9 cellular contexts compared by ENCODE assay signal in genomic region chr12:81797100-81797499, GRCh38. TPM values are rescaled to one million over a fixed set of nuclear protein-coding genes. Genes with fewer than 3 reads are reported as not detected.
DNase-seq lines count a peak whose midpoint lies in the region; ATAC-seq and TF ChIP-seq lines count a peak whose summit lies in the region.
"Had no signal": no experiment of that assay in that cellular context is flagged by ENCODE, and none has a peak within 500 bp of the region (broad histone marks: within the 10 kb centered on the region; RNA-seq: fewer than 3 reads in every experiment).

No MANE protein-coding gene starts in this region.

- TF ChIP-seq POLR2A in Peyer's patch (IDR thresholded peaks at IDR 0.05) = no peak

- no peaks in the 10 kb centered on the region for H3K27me3 ChIP-seq in RWPE2 (ENCODE audit: insufficient read depth, poor library complexity, severe bottlenecking)
- no peaks in the 10 kb centered on the region for H3K27me3 ChIP-seq in Peyer's patch

- no peaks in the 10 kb centered on the region for H3K4me1 ChIP-seq in RWPE2 (ENCODE audit: insufficient read depth, poor library complexity, severe bottlenecking)
- H3K4me1 ChIP-seq in Peyer's patch = no peaks in the 10 kb centered on the region

- no peaks in the 10 kb centered on the region for H3K9me3 ChIP-seq in RWPE2 (ENCODE audit: severe bottlenecking)
- H3K9me3 ChIP-seq in Peyer's patch = no peaks in the 10 kb centered on the region

- TF ChIP-seq CTCF in GM10266 (IDR thresholded peaks at IDR 0.05; ENCODE audit: control insufficient read depth, insufficient read depth, low read depth, missing control alignments) = peak; percentile 15
- TF ChIP-seq CTCF in RWPE2 (IDR thresholded peaks at IDR 0.05; ENCODE audit: poor library complexity, severe bottlenecking) = peak; percentile 61
- peak in 1 of 6 experiments; percentile 12 for TF ChIP-seq CTCF in Peyer's patch (IDR thresholded peaks at IDR 0.05)

- peak; percentile 2 for DNase-seq in GM10266 (ENCODE audit: extremely low spot score)
- no peak for DNase-seq in RWPE2 (ENCODE audit: low spot score)
- DNase-seq in left kidney (ENCODE audit: low read depth, low spot score) = peak; percentile 29
- DNase-seq in Peyer's patch = no peak
- no peak for DNase-seq in retina
- no peak for DNase-seq in effector CD4-positive, alpha-beta T cell
- DNase-seq: activated naive CD8-positive, alpha-beta T cell treated with anti-CD3 and anti-CD28 coated beads, Interleukin-2, amount 10 ng/mL, durations not matched to agents 7 days and 5 days had no signal

- no peak overlapping the region for H3K27ac ChIP-seq in RWPE2 (ENCODE audit: poor library complexity, severe bottlenecking)
- no peak overlapping the region for H3K27ac ChIP-seq in Peyer's patch

- H3K4me3 ChIP-seq in RWPE2 (ENCODE audit: severe bottlenecking) (no peak overlapping the region), Peyer's patch (no peak overlapping the region)
- H3K4me3 ChIP-seq: lung had no signal

- no peaks in the 10 kb centered on the region for H3K36me3 ChIP-seq in RWPE2 (ENCODE audit: low read depth)
- no peaks in the 10 kb centered on the region for H3K36me3 ChIP-seq in Peyer's patch

- peak; percentile 52 for ATAC-seq in HG02623 (IDR thresholded peaks at IDR 0.05; ENCODE audit: unreplicated experiment)
- peak; percentile 58; the same call in 2 of the 3 replicates for ATAC-seq in RWPE2 (ENCODE audit: low read depth)

RNA-seq across cellular contexts. Expression of gene PPFIA2, which starts 38.0 kb away (rescaled TPM):
- 1 to 10 TPM in 3 of 4 donors, not detected in 1; 2.0 to 6.6 (median 3.2) TPM for total RNA-seq in Peyer's patch
- total RNA-seq: activated naive CD8-positive, alpha-beta T cell treated with anti-CD3 and anti-CD28 coated beads, Interleukin-2, amount 10 ng/mL, durations not matched to agents 7 days and 5 days had no signal

Comparison
In these comparisons a context has a peak if more than half of its experiments do, and no peak if none do; other contexts are left out.
1. DNase-seq: peak in GM10266 (single experiment) and left kidney (single experiment); none in RWPE2 (single experiment), Peyer's patch (0 of 3), retina (single experiment) and effector CD4-positive, alpha-beta T cell (single experiment).